In genomic region chr3:50154476-50154839, GRCh38 we compare ENCODE assay signal across 8 cellular contexts. TPM values are rescaled to one million over a fixed set of nuclear protein-coding genes. Genes with fewer than 3 reads are reported as not detected.
A peak's percentile ranks its signal among the peaks of the same experiment; 100 is the strongest.
DNase-seq lines count a peak whose midpoint lies in the region; ATAC-seq, FAIRE-seq and TF ChIP-seq lines count a peak whose summit lies in the region.

No MANE protein-coding gene starts in this region.

- H3K36me3 ChIP-seq in A673 (ENCODE audit: insufficient read depth, low read length, poor library complexity, severe bottlenecking): no peaks in the 10 kb centered on the region
- no peaks in the 10 kb centered on the region for H3K36me3 ChIP-seq in K562 (ENCODE audit: control insufficient read depth, insufficient read depth, low read length)

- H3K4me2 ChIP-seq in K562 (ENCODE audit: insufficient read depth, low read length): peak overlapping the region; percentile 38; the same call in 1 of the 2 replicates

- intact Hi-C loops in A673 (cut with micrococcal nuclease; ENCODE audit: unreplicated experiment) (no loop called here), K562 (cut with micrococcal nuclease) (loop anchor here (1.0 to 2.0 kb wide), 2 partner anchors 33 to 34 kb away; no protein-coding TSS in a partner anchor)

- BruUV-seq in A673 (replicated peaks; lab: Mats Ljungman, UMichigan): no TSS peak
- BruUV-seq in K562 (replicated peaks; lab: Mats Ljungman, UMichigan): no TSS peak

- H3K27ac ChIP-seq in A673 (ENCODE audit: low read depth, low read length, poor library complexity, severe bottlenecking) (no peak overlapping the region), K562 (ENCODE audit: extremely low read depth, low read depth, low read length) (no peak overlapping the region)

- no peaks in the 10 kb centered on the region for H3K4me1 ChIP-seq in A673 (ENCODE audit: insufficient read depth, low read length, poor library complexity, severe bottlenecking)
- H3K4me1 ChIP-seq in K562 (replicated peaks in 1 of 2; ENCODE audit: control insufficient read depth in 2 of 2, insufficient read depth in 2 of 2, low read length in 2 of 2): peaks cover 0 to 42% of the 10 kb centered on the region in 2 experiments; a peak in 3 of 5 replicates

- H3K9ac ChIP-seq in K562 (ENCODE audit: insufficient read depth in 1 of 2, low read depth in 2 of 2, low read length in 2 of 2): peak overlapping the region in 1 of 2 experiments; percentile 64; a peak in 1 of 4 replicates

- peak overlapping the region; percentile 50 for H3K4me3 ChIP-seq in A673 (ENCODE audit: low read depth, low read length, poor library complexity, severe bottlenecking)
- H3K4me3 ChIP-seq in K562: peak overlapping the region; percentile 49

- H2AFZ ChIP-seq in K562 (ENCODE audit: low read depth, low read length): no peak overlapping the region

- CTCF ChIA-PET in A673 (lab: Charles Lee) (no interaction called here), K562 (lab: Yijun Ruan, JAX; ENCODE audit: low intra/inter-chr PET ratio) (interaction anchor here (0.9 to 1.2 kb wide), 2 partner anchors 34 to 35 kb away, joined by 5 to 8 read pairs; no protein-coding TSS in a partner anchor)

- TF ChIP-seq CTCF in A673 (conservative IDR thresholded peaks at IDR 0.05; ENCODE audit: low read depth, low read length) (0 out of 2 replicates have a peak, but pooled peaks have one; percentile 20), K562 (IDR thresholded peaks at IDR 0.05 in 2 of 3, conservative IDR thresholded peaks at IDR 0.05 in 1 of 3; ENCODE audit: insufficient read depth in 2 of 3, low read depth in 1 of 3, low read length in 3 of 3) (peak in 2 of 3 experiments; percentile 20 to 28; a peak in 2 of 6 replicates)

- FAIRE-seq in K562 (lab: Jason Lieb, UNC): no peak
- FAIRE-seq in H54 (lab: Jason Lieb, UNC): no peak

- H3K79me2 ChIP-seq in K562 (ENCODE audit: control insufficient read depth, insufficient read depth, low read length): no peaks in the 10 kb centered on the region; the same call in 2 of the 3 replicates

- H3K9me1 ChIP-seq in K562 (ENCODE audit: control insufficient read depth, insufficient read depth, low read length): no peaks in the 10 kb centered on the region

- H3K27me3 ChIP-seq in A673 (replicated peaks; ENCODE audit: insufficient read depth, low read depth, low read length, poor library complexity) (no peaks in the 10 kb centered on the region), K562 (ENCODE audit: control insufficient read depth in 2 of 2, insufficient read depth in 2 of 2, low read length in 2 of 2) (no peaks in the 10 kb centered on the region)

- ATAC-seq in GM18867 (IDR thresholded peaks at IDR 0.05; ENCODE audit: unreplicated experiment): peak; percentile 25
- ATAC-seq in HG03439 (IDR thresholded peaks at IDR 0.05; ENCODE audit: unreplicated experiment): peak; percentile 10
- ATAC-seq in K562: peak; percentile 38

- TF ChIP-seq EP300 in K562 (IDR thresholded peaks at IDR 0.05; ENCODE audit: low read length): no peak

- H3K9me3 ChIP-seq in A673 (ENCODE audit: low read depth, low read length, poor library complexity, severe bottlenecking) (no peaks in the 10 kb centered on the region), K562 (replicated peaks; ENCODE audit: control insufficient read depth, insufficient read depth, low read depth, low read length) (no peaks in the 10 kb centered on the region)

- TF ChIP-seq RAD21 in K562 (CRISPR knock-in tag; conservative IDR thresholded peaks at IDR 0.05 in 1 of 2, IDR thresholded peaks at IDR 0.05 in 1 of 2): peak in 1 of 2 experiments; percentile 15; a peak in 1 of 4 replicates

- no peaks in the 10 kb centered on the region for H4K20me1 ChIP-seq in K562 (replicated peaks; ENCODE audit: control insufficient read depth, insufficient read depth, low read length)

- WGBS in K562 (ENCODE audit: insufficient coverage, low coverage, missing lambda C conversion rate): 4% methylated on average over 17 of the region's 34 CpGs

- TF ChIP-seq POLR2A in K562 (conservative IDR thresholded peaks at IDR 0.05) (no peak), H54 (IDR thresholded peaks at IDR 0.05; ENCODE audit: low read depth, low read length) (no peak)

- POLR2A ChIA-PET in A673 (lab: Charles Lee; ENCODE audit: low non-redundant PET) (no interaction called here), K562 (lab: Yijun Ruan, JAX) (no interaction called here)

- no peak for DNase-seq in A673 (ENCODE audit: low spot score)
- peak in 3 of 4 experiments; percentile 31 to 42 (median 32) for DNase-seq in K562 (ENCODE audit: extremely low read depth in 1 of 4, low spot score in 3 of 4)
- DNase-seq in lung microvascular endothelial cell (ENCODE audit: low read depth in 2 of 2): peak; percentile 42 to 55
- DNase-seq in NCI-H82 (lab: John Stamatoyannopoulos, UW): no peak
- DNase-seq in AG20443 (ENCODE audit: low spot score): no peak
- no peak for DNase-seq in H54 (ENCODE audit: insufficient read length, low spot score)

- in situ Hi-C loops in K562 (cut with MboI): no loop called here

TF ChIP-seq in K562, 482 proteins besides CTCF, POLR2A, EP300 and RAD21 (continues in another document):
- TF ChIP-seq BCOR (IDR thresholded peaks at IDR 0.05): no peak
- no peak for TF ChIP-seq ELF4 (CRISPR knock-in tag; IDR thresholded peaks at IDR 0.05)
- TF ChIP-seq TCF15 (CRISPR knock-in tag; IDR thresholded peaks at IDR 0.05): no peak
- TF ChIP-seq ZFPM2 (CRISPR knock-in tag; IDR thresholded peaks at IDR 0.05): no peak

RNA-seq across cellular contexts. Expression of gene SEMA3F, which starts 0.7 kb away (rescaled TPM):
- total RNA-seq in A673 (2021) (3.9 and 7.8 TPM in 2 replicates), K562 (2014; rRNA removed) (2.0 and 2.3 TPM in 2 replicates), K562 (2014; rRNA removed; fragmentation: Illumina TruSeq; extraction: Trizol) (0.54 and 0.58 TPM in 2 replicates), K562 (2015; rRNA removed; fragmentation: Illumina TruSeq; extraction: Trizol) (0.45 and 0.76 TPM in 2 replicates), K562 (2021) (2.6 and 3.0 TPM in 2 replicates), lung microvascular endothelial cell (8.3 and 16.1 TPM in 2 replicates)
- total RNA-seq in K562 (2011; cell fraction: chromatin; rRNA removed; ENCODE audit: low replicate concordance): 6.4 and 18.2 TPM in 2 replicates
- total RNA-seq in K562 (2011; cell fraction: nucleolus; rRNA removed): 15.1 and 18.5 TPM in 2 replicates
- total RNA-seq in K562 (2011; cell fraction: nucleoplasm; rRNA removed): 8.9 and 11.7 TPM in 2 replicates
- polyA plus RNA-seq in K562 (2011; rRNA removed) (2.6 and 3.8 TPM in 2 replicates), K562 (2014; fragmentation: Illumina TruSeq; extraction: Trizol) (1.5 and 1.7 TPM in 2 replicates), K562 (2014; fragmentation: Nextera tagmentation; extraction: Ambion mirVana) (not detected), K562 (2014; rRNA removed) (1.2 and 2.7 TPM in 2 replicates)
- 3.4 and 4.9 TPM in 2 replicates for polyA plus RNA-seq in K562 (2011; cell fraction: cytosol; rRNA removed)
- polyA plus RNA-seq in K562 (2011; cell fraction: nucleus; rRNA removed): 11.8 and 13.0 TPM in 2 replicates
- polyA plus RNA-seq in K562 (2012): 1.2 and 2.0 TPM in 2 replicates
- 2.7 and 4.2 TPM in 2 replicates for polyA minus RNA-seq in K562 (2011; rRNA and poly(A)+ RNA removed)
- 7.0 and 15.3 TPM in 2 replicates for polyA minus RNA-seq in K562 (2011; cell fraction: cytosol; rRNA and poly(A)+ RNA removed)
- 6.1 and 8.2 TPM in 2 replicates for polyA minus RNA-seq in K562 (2011; cell fraction: nucleus; rRNA and poly(A)+ RNA removed)

RNA-seq across cellular contexts. Expression of gene GNAT1, which starts 37.0 kb away (rescaled TPM):
- total RNA-seq in A673 (2021) (not detected in 2 replicates), K562 (2014; rRNA removed) (not detected in 2 replicates), K562 (2014; rRNA removed; fragmentation: Illumina TruSeq; extraction: Trizol) (not detected in 2 replicates), K562 (2015; rRNA removed; fragmentation: Illumina TruSeq; extraction: Trizol) (not detected in 2 replicates), K562 (2021) (not detected in 2 replicates), lung microvascular endothelial cell (not detected in 2 replicates)
- total RNA-seq in K562 (2011; cell fraction: chromatin; rRNA removed; ENCODE audit: low replicate concordance): not detected in 2 replicates
- not detected in 2 replicates for total RNA-seq in K562 (2011; cell fraction: nucleolus; rRNA removed)
- total RNA-seq in K562 (2011; cell fraction: nucleoplasm; rRNA removed): 0.15 TPM in 1 of 2 replicates, not detected in the other
- polyA plus RNA-seq in K562 (2011; rRNA removed) (not detected in 2 replicates), K562 (2014; fragmentation: Illumina TruSeq; extraction: Trizol) (not detected in 2 replicates), K562 (2014; fragmentation: Nextera tagmentation; extraction: Ambion mirVana) (not detected), K562 (2014; rRNA removed) (not detected in 2 replicates)
- not detected in 2 replicates for polyA plus RNA-seq in K562 (2011; cell fraction: cytosol; rRNA removed)
- polyA plus RNA-seq in K562 (2011; cell fraction: nucleus; rRNA removed): not detected in 2 replicates
- not detected in 2 replicates for polyA plus RNA-seq in K562 (2012)
- polyA minus RNA-seq in K562 (2011; rRNA and poly(A)+ RNA removed): not detected in 2 replicates
- not detected in 2 replicates for polyA minus RNA-seq in K562 (2011; cell fraction: cytosol; rRNA and poly(A)+ RNA removed)
- not detected in 2 replicates for polyA minus RNA-seq in K562 (2011; cell fraction: nucleus; rRNA and poly(A)+ RNA removed)

RNA-seq across cellular contexts. Expression of gene SLC38A3, which starts 50.6 kb away (rescaled TPM):
- total RNA-seq in A673 (2021): 0.31 TPM in 1 of 2 replicates, not detected in the other
- 0.99 and 3.1 TPM in 2 replicates for total RNA-seq in K562 (2011; cell fraction: chromatin; rRNA removed; ENCODE audit: low replicate concordance)
- 1.6 and 3.8 TPM in 2 replicates for total RNA-seq in K562 (2011; cell fraction: nucleolus; rRNA removed)
- 1.3 and 1.5 TPM in 2 replicates for total RNA-seq in K562 (2011; cell fraction: nucleoplasm; rRNA removed)
- total RNA-seq in K562 (2014; rRNA removed): 0.09 TPM in 1 of 2 replicates, not detected in the other
- not detected in 2 replicates for total RNA-seq in K562 (2014; rRNA removed; fragmentation: Illumina TruSeq; extraction: Trizol)
- total RNA-seq in K562 (2015; rRNA removed; fragmentation: Illumina TruSeq; extraction: Trizol): not detected in 2 replicates
- 0.16 and 0.27 TPM in 2 replicates for total RNA-seq in K562 (2021)
- 0.38 and 0.66 TPM in 2 replicates for polyA plus RNA-seq in K562 (2011; rRNA removed)
- polyA plus RNA-seq in K562 (2011; cell fraction: cytosol; rRNA removed): 0.47 and 0.52 TPM in 2 replicates
- polyA plus RNA-seq in K562 (2011; cell fraction: nucleus; rRNA removed): 2.9 and 4.2 TPM in 2 replicates
- not detected in 2 replicates for polyA plus RNA-seq in K562 (2012)
- polyA plus RNA-seq in K562 (2014; fragmentation: Illumina TruSeq; extraction: Trizol): not detected in 2 replicates
- polyA plus RNA-seq in K562 (2014; fragmentation: Nextera tagmentation; extraction: Ambion mirVana): not detected
- not detected in 2 replicates for polyA plus RNA-seq in K562 (2014; rRNA removed)
- 0.46 and 0.57 TPM in 2 replicates for polyA minus RNA-seq in K562 (2011; rRNA and poly(A)+ RNA removed)
- 0.29 and 1.1 TPM in 2 replicates for polyA minus RNA-seq in K562 (2011; cell fraction: cytosol; rRNA and poly(A)+ RNA removed)
- polyA minus RNA-seq in K562 (2011; cell fraction: nucleus; rRNA and poly(A)+ RNA removed): 0.54 and 0.78 TPM in 2 replicates
- total RNA-seq in lung microvascular endothelial cell: under 0.01 TPM in 1 of 2 replicates, not detected in the other

Comparison
In these comparisons a context has a peak if more than half of its experiments do, and no peak if none do; other contexts are left out.
1. DNase-seq: peak in K562 (3 of 4) and lung microvascular endothelial cell (2 of 2); none in A673 (single experiment), NCI-H82 (single experiment), AG20443 (single experiment) and H54 (single experiment).
2. Peak in every context shown above with its lines, with median percentiles within 50 percentile points of each other: ATAC-seq.